8 cellular contexts compared by ENCODE assay signal in genomic region chr6:10722820-10723651, GRCh38. TPM values are rescaled to one million over a fixed set of nuclear protein-coding genes. Genes with fewer than 3 reads are reported as not detected.
DNase-seq lines count a peak whose midpoint lies in the region; ATAC-seq and TF ChIP-seq lines count a peak whose summit lies in the region.

TSS of gene TMEM14C (plus strand) at chr6:10723070. CDS start at chr6:10724614, 1,544 bp downstream.

- ATAC-seq in GM18499 (IDR thresholded peaks at IDR 0.05; ENCODE audit: insufficient read depth, unreplicated experiment) (peak; percentile 84), HG02943 (IDR thresholded peaks at IDR 0.05; ENCODE audit: low read depth, unreplicated experiment) (peak; percentile 98)

- in situ Hi-C loops in astrocyte of the cerebellum (cut with HindIII; ENCODE audit: low sequenced_read_pairs) = no loop called here

- TF ChIP-seq CTCF in astrocyte of the cerebellum (IDR thresholded peaks at IDR 0.05; ENCODE audit: low read depth, low read length, missing control alignments) = no peak

- peak; percentile 80 for DNase-seq in NCI-H187 treated with DMSO at 0.1 percent for 48 hours (lab: John Stamatoyannopoulos, UW)
- DNase-seq in T-helper 22 cell (ENCODE audit: low read depth) = peak; percentile 68
- peak; percentile 94 for DNase-seq in astrocyte of the cerebellum (ENCODE audit: low read depth)
- peak; percentile 97 for DNase-seq in hepatic stellate cell (ENCODE audit: low spot score)
- peak; percentile 95 for DNase-seq in renal cortical epithelial cell (ENCODE audit: low read depth)
- DNase-seq in NK-92 (lab: John Stamatoyannopoulos, UW; ENCODE audit: unreplicated experiment) = no peak

- H3K4me3 ChIP-seq in astrocyte of the cerebellum (ENCODE audit: low read depth, low read length) = peak within 1 kb of the TSS; percentile 80

RNA-seq across cellular contexts. Expression of gene TMEM14C, which starts in this region (rescaled TPM):
- total RNA-seq in renal cortical epithelial cell = 108 and 255 TPM in 2 replicates
